In the genomic region with DNA sequence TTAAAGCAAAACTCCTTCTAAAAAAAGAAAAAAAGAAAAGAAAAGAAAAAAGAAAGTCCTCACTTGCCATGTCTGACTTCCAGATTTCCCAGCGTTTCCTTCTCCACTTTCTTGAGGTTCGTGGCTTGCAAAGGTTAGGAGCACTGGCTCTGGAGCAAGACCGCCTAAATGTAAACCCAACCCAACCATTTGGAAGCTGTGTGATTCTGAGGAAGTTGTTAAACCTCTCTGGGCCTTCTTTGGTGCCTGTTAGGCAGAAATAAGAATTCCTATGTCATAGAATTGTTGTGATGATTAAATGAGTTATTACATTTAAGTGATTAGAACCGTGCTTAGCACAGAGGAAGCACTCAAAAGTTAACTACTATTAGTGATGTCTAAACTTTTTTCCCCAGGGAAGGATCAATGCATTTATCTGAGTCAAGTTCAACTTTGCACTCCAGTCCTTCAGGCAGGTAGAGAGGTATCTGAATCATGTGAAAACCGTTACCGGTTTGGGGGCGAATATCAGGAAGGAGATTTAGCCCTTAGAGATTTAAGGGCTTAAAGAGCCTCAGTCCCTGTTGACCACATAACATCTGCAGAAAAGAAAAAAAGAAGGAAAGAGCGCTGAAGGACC, we compare ENCODE assay signal across 9 cellular contexts.
DNase-seq lines count a peak whose midpoint lies in the region; ATAC-seq lines count a peak whose summit lies in the region.
"Had no signal": no experiment of that assay in that cellular context is flagged by ENCODE, and none has a peak within 500 bp of the region (broad histone marks: within the 10 kb centered on the region; RNA-seq: fewer than 3 reads in every experiment).

No MANE protein-coding gene starts in this region.

- POLR2A ChIA-PET in activated CD4-positive, alpha-beta memory T cell treated with anti-CD3 and anti-CD28 coated beads for 36 hours (lab: Charles Lee) = no interaction called here

- H3K27me3 ChIP-seq in aorta (ENCODE audit: control insufficient read depth in 1 of 2, insufficient read depth in 2 of 2, low read length in 1 of 2) = no peaks in the 10 kb centered on the region

- H3K4me3 Mint-ChIP-seq in stimulated activated naive CD8-positive, alpha-beta T cell treated with anti-CD3 and anti-CD28 coated beads, Interleukin-15, Interleukin-2, amounts not matched to agents 100 ng/mL and 50 ng/mL, for 24 hours = peak overlapping the region; percentile 72
- H3K4me3 Mint-ChIP-seq in activated CD4-positive, alpha-beta memory T cell treated with anti-CD3 and anti-CD28 coated beads for 36 hours = peak overlapping the region; percentile 36

- intact Hi-C loops in activated CD4-positive, alpha-beta memory T cell treated with anti-CD3 and anti-CD28 coated beads for 36 hours (cut with micrococcal nuclease) = no loop called here
- intact Hi-C loops in aorta (cut with DNase I) = no loop called here

- peak overlapping the region; percentile 39 for H3K27ac ChIP-seq in mesodermal cell (ENCODE audit: low read depth, low read length, severe bottlenecking)
- no peak overlapping the region for H3K27ac ChIP-seq in aorta (ENCODE audit: low read depth in 1 of 2, low read length in 2 of 2)

- H3K4me3 ChIP-seq in mesodermal cell (ENCODE audit: extremely low read depth, insufficient read depth, low read length, poor library complexity, severe bottlenecking) (peak overlapping the region; percentile 26), aorta (ENCODE audit: low read length in 2 of 2) (peak overlapping the region; percentile 6 to 52)

- H3K4me1 Mint-ChIP-seq in stimulated activated naive CD8-positive, alpha-beta T cell treated with anti-CD3 and anti-CD28 coated beads, Interleukin-15, Interleukin-2, amounts not matched to agents 100 ng/mL and 50 ng/mL, for 24 hours (ENCODE audit: low read depth) = peaks cover 16% of the 10 kb centered on the region
- H3K4me1 Mint-ChIP-seq in activated CD4-positive, alpha-beta memory T cell treated with anti-CD3 and anti-CD28 coated beads for 36 hours (ENCODE audit: low read depth) = peaks cover 7% of the 10 kb centered on the region

- CTCF ChIA-PET in activated CD4-positive, alpha-beta memory T cell treated with anti-CD3 and anti-CD28 coated beads for 36 hours (lab: Charles Lee) = no interaction called here

- no peak for ATAC-seq in stimulated activated naive CD8-positive, alpha-beta T cell treated with anti-CD3 and anti-CD28 coated beads, Interleukin-15, Interleukin-2, amounts not matched to agents 100 U/mL and 50 U/mL, for 24 hours
- ATAC-seq in aorta (ENCODE audit: low FRiP score) (no peak), HG02571 (IDR thresholded peaks at IDR 0.05; ENCODE audit: unreplicated experiment) (no peak), HG03521 (IDR thresholded peaks at IDR 0.05; ENCODE audit: unreplicated experiment) (no peak)

- H3K9me3 ChIP-seq in mesodermal cell (ENCODE audit: control insufficient read depth, low read length) (no peaks in the 10 kb centered on the region), aorta (ENCODE audit: control insufficient read depth, low read length) (no peaks in the 10 kb centered on the region)

- H3K9me3 Mint-ChIP-seq in stimulated activated naive CD8-positive, alpha-beta T cell treated with anti-CD3 and anti-CD28 coated beads, Interleukin-15, Interleukin-2, amounts not matched to agents 100 ng/mL and 50 ng/mL, for 24 hours = no peaks in the 10 kb centered on the region
- no peaks in the 10 kb centered on the region for H3K9me3 Mint-ChIP-seq in activated CD4-positive, alpha-beta memory T cell treated with anti-CD3 and anti-CD28 coated beads for 36 hours

- DNase-seq in stimulated activated naive CD8-positive, alpha-beta T cell treated with anti-CD3 and anti-CD28 coated beads, Interleukin-15, Interleukin-2, amounts not matched to agents 100 U/mL and 50 U/mL, for 24 hours = no peak
- no peak for DNase-seq in activated CD4-positive, alpha-beta memory T cell treated with anti-CD3 and anti-CD28 coated beads for 36 hours
- DNase-seq in aorta = no peak
- no peak for DNase-seq in NCI-H1092 (lab: John Stamatoyannopoulos, UW)
- DNase-seq: DND-41 had no signal

- H3K36me3 ChIP-seq in mesodermal cell (ENCODE audit: control insufficient read depth, insufficient read depth, low read length) (no peaks in the 10 kb centered on the region), aorta (ENCODE audit: control insufficient read depth in 1 of 2, insufficient read depth in 2 of 2, low read length in 1 of 2) (no peaks in the 10 kb centered on the region)

- no peaks in the 10 kb centered on the region for H3K36me3 Mint-ChIP-seq in stimulated activated naive CD8-positive, alpha-beta T cell treated with anti-CD3 and anti-CD28 coated beads, Interleukin-15, Interleukin-2, amounts not matched to agents 100 ng/mL and 50 ng/mL, for 24 hours (ENCODE audit: low read depth)
- no peaks in the 10 kb centered on the region for H3K36me3 Mint-ChIP-seq in activated CD4-positive, alpha-beta memory T cell treated with anti-CD3 and anti-CD28 coated beads for 36 hours

- no peak overlapping the region for H3K27ac Mint-ChIP-seq in stimulated activated naive CD8-positive, alpha-beta T cell treated with anti-CD3 and anti-CD28 coated beads, Interleukin-15, Interleukin-2, amounts not matched to agents 100 ng/mL and 50 ng/mL, for 24 hours
- H3K27ac Mint-ChIP-seq in activated CD4-positive, alpha-beta memory T cell treated with anti-CD3 and anti-CD28 coated beads for 36 hours = no peak overlapping the region

- WGBS in mesodermal cell (ENCODE audit: insufficient coverage in 2 of 2), 2 experiments = 49 to 50% methylated on average over 3 of the region's 8 CpGs
- 85 to 86% methylated on average over 8 of the region's 8 CpGs for WGBS in aorta, 2 donors

- no peaks in the 10 kb centered on the region for H3K4me1 ChIP-seq in mesodermal cell (ENCODE audit: control insufficient read depth, insufficient read depth, low read length, poor library complexity, severe bottlenecking)
- H3K4me1 ChIP-seq in aorta (ENCODE audit: control insufficient read depth in 1 of 2, insufficient read depth in 2 of 2, low read length in 2 of 2) = no peaks in the 10 kb centered on the region

- H3K27me3 Mint-ChIP-seq in stimulated activated naive CD8-positive, alpha-beta T cell treated with anti-CD3 and anti-CD28 coated beads, Interleukin-15, Interleukin-2, amounts not matched to agents 100 ng/mL and 50 ng/mL, for 24 hours = peaks cover 19% of the 10 kb centered on the region
- H3K27me3 Mint-ChIP-seq in activated CD4-positive, alpha-beta memory T cell treated with anti-CD3 and anti-CD28 coated beads for 36 hours = peaks cover 26% of the 10 kb centered on the region
